8 cellular contexts compared by ENCODE assay signal in genomic region chr6:3848380-3848779, GRCh38. TPM values are rescaled to one million over a fixed set of nuclear protein-coding genes. Genes with fewer than 3 reads are reported as not detected.
DNase-seq lines count a peak whose midpoint lies in the region; ATAC-seq and TF ChIP-seq lines count a peak whose summit lies in the region.

No MANE protein-coding gene starts in this region.

- H3K4me3 ChIP-seq in heart left ventricle (peak overlapping the region in 10 of 12 donors; percentile 4 to 69 (median 58)), vagina (peak overlapping the region; percentile 44 to 52)

- H3K27me3 ChIP-seq in heart left ventricle (no peaks in the 10 kb centered on the region), vagina (no peaks in the 10 kb centered on the region)

- DNase-seq in heart left ventricle, result no peak
- no peak for DNase-seq in Right ventricle myocardium inferior (ENCODE audit: missing footprints)
- peak in 13 of 61 donors; percentile 6 to 59 (median 31) for DNase-seq in caudate nucleus (lab: John Stamatoyannopoulos, UW)
- DNase-seq in mesothelial cell of epicardium (ENCODE audit: low spot score in 2 of 2, unreplicated experiment in 2 of 2), result no peak
- DNase-seq in vagina (ENCODE audit: extremely low spot score in 2 of 2), result peak in 1 of 2 donors; percentile 86
- DNase-seq in NCI-H82 treated with DMSO at 0.1 percent for 48 hours (lab: John Stamatoyannopoulos, UW; ENCODE audit: unreplicated experiment), result no peak
- no peak for DNase-seq in RKO (ENCODE audit: low spot score)

- peaks cover 16% of the 10 kb centered on the region for H3K4me1 Mint-ChIP-seq in mesothelial cell of epicardium

- H3K9me3 ChIP-seq in heart left ventricle (no peaks in the 10 kb centered on the region), vagina (no peaks in the 10 kb centered on the region)

- no peak for TF ChIP-seq POLR2A in heart left ventricle (IDR thresholded peaks at IDR 0.05)
- TF ChIP-seq POLR2A in vagina (IDR thresholded peaks at IDR 0.05), result no peak

- 86 to 91% (median 90%) methylated on average over 9 of the region's 9 CpGs for WGBS in heart left ventricle, 4 donors

- no peaks in the 10 kb centered on the region for H3K27me3 Mint-ChIP-seq in mesothelial cell of epicardium (ENCODE audit: low read depth)

- H3K27ac Mint-ChIP-seq in mesothelial cell of epicardium, result peak overlapping the region; percentile 96

- intact Hi-C loops in heart left ventricle (cut with DNase I) (loop anchor here in 4 of 10 donors (2.0 to 10.0 kb wide), 8 partner anchors 84 to 574 kb away; no protein-coding TSS in a partner anchor), Right ventricle myocardium inferior (cut with DNase I) (no loop called here), vagina (cut with DNase I) (loop anchor here (5.0 kb wide), 1 partner anchor 96 kb away; the partner anchor contains the start of gene PXDC1)

- peak overlapping the region; percentile 80 for H3K4me3 Mint-ChIP-seq in mesothelial cell of epicardium

- peaks cover 0 to 20% (median 2%) of the 10 kb centered on the region in 12 donors for H3K4me1 ChIP-seq in heart left ventricle
- H3K4me1 ChIP-seq in vagina, result no peaks in the 10 kb centered on the region

- H3K36me3 ChIP-seq in heart left ventricle (no peaks in the 10 kb centered on the region), vagina (no peaks in the 10 kb centered on the region)

- H3K27ac ChIP-seq in heart left ventricle (peak overlapping the region in 11 of 12 donors; percentile 26 to 79 (median 61)), caudate nucleus (ENCODE audit: low read depth, low read length) (peak overlapping the region; percentile 83), vagina (peak overlapping the region; percentile 67)

- H3K36me3 Mint-ChIP-seq in mesothelial cell of epicardium, result no peaks in the 10 kb centered on the region

- H3K9me3 Mint-ChIP-seq in mesothelial cell of epicardium, result no peaks in the 10 kb centered on the region

- no peak for TF ChIP-seq CTCF in heart left ventricle (IDR thresholded peaks at IDR 0.05)
- TF ChIP-seq CTCF in mesothelial cell of epicardium (IDR thresholded peaks at IDR 0.05; ENCODE audit: unreplicated experiment), result no peak
- no peak for TF ChIP-seq CTCF in vagina (IDR thresholded peaks at IDR 0.05)

- ATAC-seq in heart left ventricle (peak in 1 of 4 donors; percentile 4), Right ventricle myocardium inferior (no peak), GM19023 (IDR thresholded peaks at IDR 0.05; ENCODE audit: unreplicated experiment) (no peak)

RNA-seq across cellular contexts. Expression of gene FAM50B, which starts 0.8 kb away (rescaled TPM):
- total RNA-seq in heart left ventricle (10 to 100 TPM; 13.6 to 29.1 (median 21.5) TPM), Right ventricle myocardium inferior (26.5 TPM), mesothelial cell of epicardium (7.0 to 7.9 TPM (median 7.1 TPM) in 3 replicates), vagina (4.9 TPM)
- polyA plus RNA-seq in heart left ventricle, result 10 to 100 TPM; 11.7 to 23.3 TPM
